ENCODE assay signal across 1 cellular context in genomic region chr6:53547815-53548496, GRCh38.
TF ChIP-seq lines count a peak whose summit lies in the region.

No MANE protein-coding gene starts in this region.

TF ChIP-seq in H1, 55 proteins besides CTCF, POLR2A, EP300 and RAD21 (continued from another document):
- peak; percentile 24; the same call in 1 of the 2 replicates for TF ChIP-seq NRF1 (IDR thresholded peaks at IDR 0.05; ENCODE audit: low read depth, low read length)
- peak; percentile 48; the same call in 1 of the 2 replicates for TF ChIP-seq CHD2 (IDR thresholded peaks at IDR 0.05; ENCODE audit: low read length)
- peak; percentile 98 for TF ChIP-seq BACH1 (IDR thresholded peaks at IDR 0.05; ENCODE audit: low read length)
- peak; percentile 79 for TF ChIP-seq CREB1 (IDR thresholded peaks at IDR 0.05)
- TF ChIP-seq ATF2 (IDR thresholded peaks at IDR 0.05; ENCODE audit: low read length) = no peak
- peak; percentile 61; the same call in 1 of the 2 replicates for TF ChIP-seq ATF3 (IDR thresholded peaks at IDR 0.05; ENCODE audit: insufficient read depth, low read depth, low read length)
- TF ChIP-seq HDAC6 (IDR thresholded peaks at IDR 0.05; ENCODE audit: low read depth, low read length) = no peak
- TF ChIP-seq TCF12 (IDR thresholded peaks at IDR 0.05; ENCODE audit: low read depth, low read length) = 0 out of 2 replicates have a peak, but pooled peaks have one; percentile 22
- no peak for TF ChIP-seq TAF7 (optimal IDR thresholded peaks at IDR 0.05; ENCODE audit: borderline replicate concordance, low read depth, low read length)
- no peak for TF ChIP-seq CEBPB (IDR thresholded peaks at IDR 0.05; ENCODE audit: low read depth, low read length)
- no peak for TF ChIP-seq ASH2L (IDR thresholded peaks at IDR 0.05; ENCODE audit: low read length)
- TF ChIP-seq E2F6 (IDR thresholded peaks at IDR 0.05) = peak; percentile 81
- peak; percentile 29 to 66; a peak in 2 of 4 replicates for TF ChIP-seq SIN3A (conservative IDR thresholded peaks at IDR 0.05 in 1 of 2, IDR thresholded peaks at IDR 0.05 in 1 of 2; ENCODE audit: low read depth in 1 of 2, low read length in 2 of 2)
- TF ChIP-seq CTBP2 (IDR thresholded peaks at IDR 0.05; ENCODE audit: borderline replicate concordance, insufficient read depth, insufficient read length, low read length) = no peak
- TF ChIP-seq HDAC2 (IDR thresholded peaks at IDR 0.05; ENCODE audit: borderline replicate concordance in 1 of 2, low read depth in 2 of 2, low read length in 2 of 2) = peak; percentile 91 to 93; a peak in 3 of 4 replicates
- peak; percentile 88; the same call in 1 of the 2 replicates for TF ChIP-seq MAFK (IDR thresholded peaks at IDR 0.05; ENCODE audit: low read depth, low read length)
- TF ChIP-seq USF2 (IDR thresholded peaks at IDR 0.05; ENCODE audit: low read length) = peak; percentile 88
- peak; percentile 42; the same call in 1 of the 2 replicates for TF ChIP-seq FOSL1 (IDR thresholded peaks at IDR 0.05; ENCODE audit: insufficient read depth, low read depth, low read length)
- 0 out of 2 replicates have a peak, but pooled peaks have one; percentile 4 for TF ChIP-seq JUND (IDR thresholded peaks at IDR 0.05; ENCODE audit: low read length)
- TF ChIP-seq SP1 (IDR thresholded peaks at IDR 0.05; ENCODE audit: low read depth, low read length) = peak; percentile 95
- no peak for TF ChIP-seq CBX5 (IDR thresholded peaks at IDR 0.05; ENCODE audit: low read depth, low read length)
- TF ChIP-seq TAF1 (IDR thresholded peaks at IDR 0.05; ENCODE audit: low read depth, low read length) = peak; percentile 79
- TF ChIP-seq RFX5 (IDR thresholded peaks at IDR 0.05; ENCODE audit: borderline replicate concordance, low read depth, low read length) = no peak
- TF ChIP-seq POLR2AphosphoS5 (IDR thresholded peaks at IDR 0.05; ENCODE audit: low read depth, low read length) = peak; percentile 51; the same call in 1 of the 2 replicates
- TF ChIP-seq RBBP5 (IDR thresholded peaks at IDR 0.05; ENCODE audit: borderline replicate concordance, low read depth, low read length) = peak; percentile 84; the same call in 1 of the 2 replicates
- no peak for TF ChIP-seq SP2 (IDR thresholded peaks at IDR 0.05; ENCODE audit: low read length)
- no peak for TF ChIP-seq GABPA (IDR thresholded peaks at IDR 0.05; ENCODE audit: borderline replicate concordance, insufficient read depth, low read length)
